Comparison of ENCODE assay signal across 1 cellular context in genomic region chr1:12712091-12712490, GRCh38.
TF ChIP-seq lines count a peak whose summit lies in the region.

No MANE protein-coding gene starts in this region.

TF ChIP-seq in GM23338, 12 proteins besides CTCF, POLR2A, EP300 and RAD21 (continued from another document):
- TF ChIP-seq ZNF462 (CRISPR knock-in tag; IDR thresholded peaks at IDR 0.05) (no peak), ETS1 (IDR thresholded peaks at IDR 0.05) (no peak), REST (IDR thresholded peaks at IDR 0.05; ENCODE audit: unreplicated experiment) (no peak), ZNF331 (CRISPR knock-in tag; IDR thresholded peaks at IDR 0.05; ENCODE audit: low read depth) (no peak), STAT1 (IDR thresholded peaks at IDR 0.05; ENCODE audit: unreplicated experiment) (no peak), JUNB (IDR thresholded peaks at IDR 0.05; ENCODE audit: unreplicated experiment) (no peak), EZH2phosphoT487 (IDR thresholded peaks at IDR 0.05; ENCODE audit: unreplicated experiment) (no peak), ZNF114 (CRISPR knock-in tag; IDR thresholded peaks at IDR 0.05) (no peak)
